Comparison of ENCODE assay signal across 1 cellular context in the genomic region with DNA sequence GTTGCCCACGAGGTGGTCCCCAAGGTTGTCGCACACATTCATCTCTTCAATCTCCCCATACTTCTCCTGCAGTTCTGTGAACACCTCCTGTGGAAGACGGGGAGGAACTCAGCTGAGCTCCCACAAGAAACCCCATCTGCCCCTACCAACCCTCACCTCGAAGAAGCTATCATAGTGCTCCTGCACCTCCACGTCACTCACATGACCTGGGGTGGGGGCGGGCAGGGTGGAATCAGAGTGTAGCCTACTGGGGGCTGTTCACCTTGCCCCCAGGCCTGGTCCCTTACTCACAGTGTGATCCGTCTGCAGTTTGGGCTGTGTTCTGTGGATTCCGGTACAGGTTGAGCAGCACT.
TF ChIP-seq lines count a peak whose summit lies in the region.

No MANE protein-coding gene starts in this region.

TF ChIP-seq in HCT116, 20 proteins besides CTCF, POLR2A, EP300 and RAD21 (continued from another document):
- TF ChIP-seq TCF7L2 (IDR thresholded peaks at IDR 0.05; ENCODE audit: borderline replicate concordance, extremely low read depth, insufficient read depth, insufficient read length) (no peak), YY1 (IDR thresholded peaks at IDR 0.05; ENCODE audit: extremely low read depth, insufficient replicate concordance, low read depth, low read length) (no peak), ELF1 (IDR thresholded peaks at IDR 0.05; ENCODE audit: borderline replicate concordance, low read depth) (no peak), SP1 (IDR thresholded peaks at IDR 0.05; ENCODE audit: low read depth) (no peak), SIN3A (IDR thresholded peaks at IDR 0.05; ENCODE audit: low read depth) (no peak), EZH2phosphoT487 (IDR thresholded peaks at IDR 0.05; ENCODE audit: borderline replicate concordance) (no peak), CBX3 (IDR thresholded peaks at IDR 0.05; ENCODE audit: low read depth) (no peak), JUND (IDR thresholded peaks at IDR 0.05) (no peak)
- TF ChIP-seq, protein P1, sequence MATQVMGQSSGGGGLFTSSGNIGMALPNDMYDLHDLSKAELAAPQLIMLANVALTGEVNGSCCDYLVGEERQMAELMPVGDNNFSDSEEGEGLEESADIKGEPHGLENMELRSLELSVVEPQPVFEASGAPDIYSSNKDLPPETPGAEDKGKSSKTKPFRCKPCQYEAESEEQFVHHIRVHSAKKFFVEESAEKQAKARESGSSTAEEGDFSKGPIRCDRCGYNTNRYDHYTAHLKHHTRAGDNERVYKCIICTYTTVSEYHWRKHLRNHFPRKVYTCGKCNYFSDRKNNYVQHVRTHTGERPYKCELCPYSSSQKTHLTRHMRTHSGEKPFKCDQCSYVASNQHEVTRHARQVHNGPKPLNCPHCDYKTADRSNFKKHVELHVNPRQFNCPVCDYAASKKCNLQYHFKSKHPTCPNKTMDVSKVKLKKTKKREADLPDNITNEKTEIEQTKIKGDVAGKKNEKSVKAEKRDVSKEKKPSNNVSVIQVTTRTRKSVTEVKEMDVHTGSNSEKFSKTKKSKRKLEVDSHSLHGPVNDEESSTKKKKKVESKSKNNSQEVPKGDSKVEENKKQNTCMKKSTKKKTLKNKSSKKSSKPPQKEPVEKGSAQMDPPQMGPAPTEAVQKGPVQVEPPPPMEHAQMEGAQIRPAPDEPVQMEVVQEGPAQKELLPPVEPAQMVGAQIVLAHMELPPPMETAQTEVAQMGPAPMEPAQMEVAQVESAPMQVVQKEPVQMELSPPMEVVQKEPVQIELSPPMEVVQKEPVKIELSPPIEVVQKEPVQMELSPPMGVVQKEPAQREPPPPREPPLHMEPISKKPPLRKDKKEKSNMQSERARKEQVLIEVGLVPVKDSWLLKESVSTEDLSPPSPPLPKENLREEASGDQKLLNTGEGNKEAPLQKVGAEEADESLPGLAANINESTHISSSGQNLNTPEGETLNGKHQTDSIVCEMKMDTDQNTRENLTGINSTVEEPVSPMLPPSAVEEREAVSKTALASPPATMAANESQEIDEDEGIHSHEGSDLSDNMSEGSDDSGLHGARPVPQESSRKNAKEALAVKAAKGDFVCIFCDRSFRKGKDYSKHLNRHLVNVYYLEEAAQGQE (IDR thresholded peaks at IDR 0.05; ENCODE audit: low read depth) = no peak
- TF ChIP-seq, protein P2, sequence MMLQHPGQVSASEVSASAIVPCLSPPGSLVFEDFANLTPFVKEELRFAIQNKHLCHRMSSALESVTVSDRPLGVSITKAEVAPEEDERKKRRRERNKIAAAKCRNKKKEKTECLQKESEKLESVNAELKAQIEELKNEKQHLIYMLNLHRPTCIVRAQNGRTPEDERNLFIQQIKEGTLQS (IDR thresholded peaks at IDR 0.05) = no peak
